In the genomic region with DNA sequence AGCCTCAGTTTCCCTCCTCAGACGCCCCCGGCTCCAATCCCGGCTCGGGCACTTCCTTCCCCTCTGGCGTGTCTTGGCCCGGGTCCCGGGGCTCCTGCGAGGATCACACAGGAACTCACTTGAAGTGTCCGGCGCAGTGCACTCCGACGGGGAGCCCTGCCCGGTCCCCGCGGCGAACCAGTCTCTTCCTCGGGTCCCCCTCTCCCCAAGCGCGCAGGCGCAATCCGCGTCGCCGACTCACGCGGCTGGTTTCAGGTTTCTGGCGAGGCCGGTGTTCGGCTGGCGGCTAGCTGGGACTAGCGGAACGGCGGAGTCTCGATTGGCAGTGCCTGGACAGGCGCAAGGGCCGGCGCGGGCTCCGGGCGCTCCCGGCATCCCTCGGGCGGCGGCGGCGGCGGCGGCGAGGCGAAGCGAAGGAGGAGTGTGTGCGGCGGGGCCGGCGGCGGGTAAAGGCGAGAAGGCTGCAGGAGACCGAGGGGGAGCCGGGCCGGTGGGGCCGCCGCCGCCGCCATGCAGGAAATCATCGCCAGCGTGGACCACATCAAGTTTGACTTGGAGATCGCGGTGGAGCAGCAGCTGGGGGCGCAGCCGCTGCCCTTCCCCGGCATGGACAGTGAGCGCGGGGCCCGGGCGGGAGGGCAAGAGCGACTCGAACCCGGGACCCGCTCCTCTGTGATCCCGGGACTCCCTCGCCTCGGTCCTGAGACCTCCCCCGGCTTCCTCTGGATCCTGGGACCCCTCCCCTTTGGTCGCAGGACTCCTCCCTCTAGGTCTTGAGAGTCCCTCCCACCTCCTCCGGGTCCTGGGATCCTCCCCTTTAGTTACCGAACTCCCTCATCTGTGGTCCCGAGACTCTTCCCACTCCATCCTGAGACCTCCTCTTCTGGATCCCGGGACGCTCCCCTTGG, we compare ENCODE assay signal across 1 cellular context.
A peak's percentile ranks its signal among the peaks of the same experiment; 100 is the strongest.
TF ChIP-seq lines count a peak whose summit lies in the region.

A gene (plus strand): TSS at position 371 of the 908 bp plus-strand sequence. CDS start 140 bp downstream, at position 511.
A gene with protein sequence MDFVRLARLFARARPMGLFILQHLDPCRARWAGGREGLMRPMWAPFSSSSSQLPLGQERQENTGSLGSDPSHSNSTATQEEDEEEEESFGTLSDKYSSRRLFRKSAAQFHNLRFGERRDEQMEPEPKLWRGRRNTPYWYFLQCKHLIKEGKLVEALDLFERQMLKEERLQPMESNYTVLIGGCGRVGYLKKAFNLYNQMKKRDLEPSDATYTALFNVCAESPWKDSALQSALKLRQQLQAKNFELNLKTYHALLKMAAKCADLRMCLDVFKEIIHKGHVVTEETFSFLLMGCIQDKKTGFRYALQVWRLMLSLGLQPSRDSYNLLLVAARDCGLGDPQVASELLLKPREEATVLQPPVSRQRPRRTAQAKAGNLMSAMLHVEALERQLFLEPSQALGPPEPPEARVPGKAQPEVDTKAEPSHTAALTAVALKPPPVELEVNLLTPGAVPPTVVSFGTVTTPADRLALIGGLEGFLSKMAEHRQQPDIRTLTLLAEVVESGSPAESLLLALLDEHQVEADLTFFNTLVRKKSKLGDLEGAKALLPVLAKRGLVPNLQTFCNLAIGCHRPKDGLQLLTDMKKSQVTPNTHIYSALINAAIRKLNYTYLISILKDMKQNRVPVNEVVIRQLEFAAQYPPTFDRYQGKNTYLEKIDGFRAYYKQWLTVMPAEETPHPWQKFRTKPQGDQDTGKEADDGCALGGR (minus strand): TSS at position 226 of the 908 bp plus-strand sequence. CDS start 3,556 bp downstream, outside the sequence.

TF ChIP-seq in GM12878, 131 proteins besides CTCF, POLR2A, EP300 and RAD21 (continued from another document and continues in another):
- no peak for TF ChIP-seq TCF7 (IDR thresholded peaks at IDR 0.05; ENCODE audit: borderline replicate concordance)
- peak; percentile 65; the same call in 1 of the 2 replicates for TF ChIP-seq PAX5 (IDR thresholded peaks at IDR 0.05; ENCODE audit: borderline replicate concordance, low read depth, low read length)
- 0 out of 2 replicates have a peak, but pooled peaks have one; percentile 30 for TF ChIP-seq RUNX3 (IDR thresholded peaks at IDR 0.05; ENCODE audit: low read length)
- TF ChIP-seq MYC (IDR thresholded peaks at IDR 0.05; ENCODE audit: insufficient read depth, insufficient read length, insufficient replicate concordance, low read length, severe bottlenecking) = no peak
- peak; percentile 35; the same call in 1 of the 2 replicates for TF ChIP-seq MEF2A (IDR thresholded peaks at IDR 0.05; ENCODE audit: insufficient read depth, low read depth, low read length)
- no peak for TF ChIP-seq MTA2 (IDR thresholded peaks at IDR 0.05; ENCODE audit: low read depth)
- TF ChIP-seq, protein P1, sequence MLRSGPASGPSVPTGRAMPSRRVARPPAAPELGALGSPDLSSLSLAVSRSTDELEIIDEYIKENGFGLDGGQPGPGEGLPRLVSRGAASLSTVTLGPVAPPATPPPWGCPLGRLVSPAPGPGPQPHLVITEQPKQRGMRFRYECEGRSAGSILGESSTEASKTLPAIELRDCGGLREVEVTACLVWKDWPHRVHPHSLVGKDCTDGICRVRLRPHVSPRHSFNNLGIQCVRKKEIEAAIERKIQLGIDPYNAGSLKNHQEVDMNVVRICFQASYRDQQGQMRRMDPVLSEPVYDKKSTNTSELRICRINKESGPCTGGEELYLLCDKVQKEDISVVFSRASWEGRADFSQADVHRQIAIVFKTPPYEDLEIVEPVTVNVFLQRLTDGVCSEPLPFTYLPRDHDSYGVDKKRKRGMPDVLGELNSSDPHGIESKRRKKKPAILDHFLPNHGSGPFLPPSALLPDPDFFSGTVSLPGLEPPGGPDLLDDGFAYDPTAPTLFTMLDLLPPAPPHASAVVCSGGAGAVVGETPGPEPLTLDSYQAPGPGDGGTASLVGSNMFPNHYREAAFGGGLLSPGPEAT (IDR thresholded peaks at IDR 0.05; ENCODE audit: low read depth) = peak; percentile 85
- TF ChIP-seq BHLHE40 (IDR thresholded peaks at IDR 0.05; ENCODE audit: borderline replicate concordance in 1 of 2, low read depth in 2 of 2, low read length in 1 of 2) = peak; percentile 89 to 92
- no peak; the same call in none of the 2 replicates for TF ChIP-seq ZNF207 (IDR thresholded peaks at IDR 0.05; ENCODE audit: borderline replicate concordance)
- TF ChIP-seq, protein P2, sequence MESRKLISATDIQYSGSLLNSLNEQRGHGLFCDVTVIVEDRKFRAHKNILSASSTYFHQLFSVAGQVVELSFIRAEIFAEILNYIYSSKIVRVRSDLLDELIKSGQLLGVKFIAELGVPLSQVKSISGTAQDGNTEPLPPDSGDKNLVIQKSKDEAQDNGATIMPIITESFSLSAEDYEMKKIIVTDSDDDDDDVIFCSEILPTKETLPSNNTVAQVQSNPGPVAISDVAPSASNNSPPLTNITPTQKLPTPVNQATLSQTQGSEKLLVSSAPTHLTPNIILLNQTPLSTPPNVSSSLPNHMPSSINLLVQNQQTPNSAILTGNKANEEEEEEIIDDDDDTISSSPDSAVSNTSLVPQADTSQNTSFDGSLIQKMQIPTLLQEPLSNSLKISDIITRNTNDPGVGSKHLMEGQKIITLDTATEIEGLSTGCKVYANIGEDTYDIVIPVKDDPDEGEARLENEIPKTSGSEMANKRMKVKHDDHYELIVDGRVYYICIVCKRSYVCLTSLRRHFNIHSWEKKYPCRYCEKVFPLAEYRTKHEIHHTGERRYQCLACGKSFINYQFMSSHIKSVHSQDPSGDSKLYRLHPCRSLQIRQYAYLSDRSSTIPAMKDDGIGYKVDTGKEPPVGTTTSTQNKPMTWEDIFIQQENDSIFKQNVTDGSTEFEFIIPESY (IDR thresholded peaks at IDR 0.05) = no peak
- TF ChIP-seq BMI1 (IDR thresholded peaks at IDR 0.05; ENCODE audit: borderline replicate concordance) = no peak
- TF ChIP-seq, protein P3, sequence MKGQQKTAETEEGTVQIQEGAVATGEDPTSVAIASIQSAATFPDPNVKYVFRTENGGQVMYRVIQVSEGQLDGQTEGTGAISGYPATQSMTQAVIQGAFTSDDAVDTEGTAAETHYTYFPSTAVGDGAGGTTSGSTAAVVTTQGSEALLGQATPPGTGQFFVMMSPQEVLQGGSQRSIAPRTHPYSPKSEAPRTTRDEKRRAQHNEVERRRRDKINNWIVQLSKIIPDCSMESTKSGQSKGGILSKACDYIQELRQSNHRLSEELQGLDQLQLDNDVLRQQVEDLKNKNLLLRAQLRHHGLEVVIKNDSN (IDR thresholded peaks at IDR 0.05; ENCODE audit: borderline replicate concordance, extremely low read length, insufficient read depth, low read depth, low read length) = no peak
- TF ChIP-seq, protein P4, sequence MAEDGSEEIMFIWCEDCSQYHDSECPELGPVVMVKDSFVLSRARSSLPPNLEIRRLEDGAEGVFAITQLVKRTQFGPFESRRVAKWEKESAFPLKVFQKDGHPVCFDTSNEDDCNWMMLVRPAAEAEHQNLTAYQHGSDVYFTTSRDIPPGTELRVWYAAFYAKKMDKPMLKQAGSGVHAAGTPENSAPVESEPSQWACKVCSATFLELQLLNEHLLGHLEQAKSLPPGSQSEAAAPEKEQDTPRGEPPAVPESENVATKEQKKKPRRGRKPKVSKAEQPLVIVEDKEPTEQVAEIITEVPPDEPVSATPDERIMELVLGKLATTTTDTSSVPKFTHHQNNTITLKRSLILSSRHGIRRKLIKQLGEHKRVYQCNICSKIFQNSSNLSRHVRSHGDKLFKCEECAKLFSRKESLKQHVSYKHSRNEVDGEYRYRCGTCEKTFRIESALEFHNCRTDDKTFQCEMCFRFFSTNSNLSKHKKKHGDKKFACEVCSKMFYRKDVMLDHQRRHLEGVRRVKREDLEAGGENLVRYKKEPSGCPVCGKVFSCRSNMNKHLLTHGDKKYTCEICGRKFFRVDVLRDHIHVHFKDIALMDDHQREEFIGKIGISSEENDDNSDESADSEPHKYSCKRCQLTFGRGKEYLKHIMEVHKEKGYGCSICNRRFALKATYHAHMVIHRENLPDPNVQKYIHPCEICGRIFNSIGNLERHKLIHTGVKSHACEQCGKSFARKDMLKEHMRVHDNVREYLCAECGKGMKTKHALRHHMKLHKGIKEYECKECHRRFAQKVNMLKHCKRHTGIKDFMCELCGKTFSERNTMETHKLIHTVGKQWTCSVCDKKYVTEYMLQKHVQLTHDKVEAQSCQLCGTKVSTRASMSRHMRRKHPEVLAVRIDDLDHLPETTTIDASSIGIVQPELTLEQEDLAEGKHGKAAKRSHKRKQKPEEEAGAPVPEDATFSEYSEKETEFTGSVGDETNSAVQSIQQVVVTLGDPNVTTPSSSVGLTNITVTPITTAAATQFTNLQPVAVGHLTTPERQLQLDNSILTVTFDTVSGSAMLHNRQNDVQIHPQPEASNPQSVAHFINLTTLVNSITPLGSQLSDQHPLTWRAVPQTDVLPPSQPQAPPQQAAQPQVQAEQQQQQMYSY (CRISPR knock-in tag; IDR thresholded peaks at IDR 0.05) = no peak
- TF ChIP-seq MTA3 (IDR thresholded peaks at IDR 0.05; ENCODE audit: borderline replicate concordance, low read length) = no peak
- TF ChIP-seq TARDBP (IDR thresholded peaks at IDR 0.05; ENCODE audit: borderline replicate concordance) = 0 out of 2 replicates have a peak, but pooled peaks have one; percentile 39
- peak; percentile 73; the same call in 1 of the 2 replicates for TF ChIP-seq SMARCA5 (IDR thresholded peaks at IDR 0.05)
- TF ChIP-seq, protein P5, sequence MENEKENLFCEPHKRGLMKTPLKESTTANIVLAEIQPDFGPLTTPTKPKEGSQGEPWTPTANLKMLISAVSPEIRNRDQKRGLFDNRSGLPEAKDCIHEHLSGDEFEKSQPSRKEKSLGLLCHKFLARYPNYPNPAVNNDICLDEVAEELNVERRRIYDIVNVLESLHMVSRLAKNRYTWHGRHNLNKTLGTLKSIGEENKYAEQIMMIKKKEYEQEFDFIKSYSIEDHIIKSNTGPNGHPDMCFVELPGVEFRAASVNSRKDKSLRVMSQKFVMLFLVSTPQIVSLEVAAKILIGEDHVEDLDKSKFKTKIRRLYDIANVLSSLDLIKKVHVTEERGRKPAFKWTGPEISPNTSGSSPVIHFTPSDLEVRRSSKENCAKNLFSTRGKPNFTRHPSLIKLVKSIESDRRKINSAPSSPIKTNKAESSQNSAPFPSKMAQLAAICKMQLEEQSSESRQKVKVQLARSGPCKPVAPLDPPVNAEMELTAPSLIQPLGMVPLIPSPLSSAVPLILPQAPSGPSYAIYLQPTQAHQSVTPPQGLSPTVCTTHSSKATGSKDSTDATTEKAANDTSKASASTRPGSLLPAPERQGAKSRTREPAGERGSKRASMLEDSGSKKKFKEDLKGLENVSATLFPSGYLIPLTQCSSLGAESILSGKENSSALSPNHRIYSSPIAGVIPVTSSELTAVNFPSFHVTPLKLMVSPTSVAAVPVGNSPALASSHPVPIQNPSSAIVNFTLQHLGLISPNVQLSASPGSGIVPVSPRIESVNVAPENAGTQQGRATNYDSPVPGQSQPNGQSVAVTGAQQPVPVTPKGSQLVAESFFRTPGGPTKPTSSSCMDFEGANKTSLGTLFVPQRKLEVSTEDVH (IDR thresholded peaks at IDR 0.05; ENCODE audit: low read depth, partially characterized antibody) = no peak
- TF ChIP-seq, protein P6, sequence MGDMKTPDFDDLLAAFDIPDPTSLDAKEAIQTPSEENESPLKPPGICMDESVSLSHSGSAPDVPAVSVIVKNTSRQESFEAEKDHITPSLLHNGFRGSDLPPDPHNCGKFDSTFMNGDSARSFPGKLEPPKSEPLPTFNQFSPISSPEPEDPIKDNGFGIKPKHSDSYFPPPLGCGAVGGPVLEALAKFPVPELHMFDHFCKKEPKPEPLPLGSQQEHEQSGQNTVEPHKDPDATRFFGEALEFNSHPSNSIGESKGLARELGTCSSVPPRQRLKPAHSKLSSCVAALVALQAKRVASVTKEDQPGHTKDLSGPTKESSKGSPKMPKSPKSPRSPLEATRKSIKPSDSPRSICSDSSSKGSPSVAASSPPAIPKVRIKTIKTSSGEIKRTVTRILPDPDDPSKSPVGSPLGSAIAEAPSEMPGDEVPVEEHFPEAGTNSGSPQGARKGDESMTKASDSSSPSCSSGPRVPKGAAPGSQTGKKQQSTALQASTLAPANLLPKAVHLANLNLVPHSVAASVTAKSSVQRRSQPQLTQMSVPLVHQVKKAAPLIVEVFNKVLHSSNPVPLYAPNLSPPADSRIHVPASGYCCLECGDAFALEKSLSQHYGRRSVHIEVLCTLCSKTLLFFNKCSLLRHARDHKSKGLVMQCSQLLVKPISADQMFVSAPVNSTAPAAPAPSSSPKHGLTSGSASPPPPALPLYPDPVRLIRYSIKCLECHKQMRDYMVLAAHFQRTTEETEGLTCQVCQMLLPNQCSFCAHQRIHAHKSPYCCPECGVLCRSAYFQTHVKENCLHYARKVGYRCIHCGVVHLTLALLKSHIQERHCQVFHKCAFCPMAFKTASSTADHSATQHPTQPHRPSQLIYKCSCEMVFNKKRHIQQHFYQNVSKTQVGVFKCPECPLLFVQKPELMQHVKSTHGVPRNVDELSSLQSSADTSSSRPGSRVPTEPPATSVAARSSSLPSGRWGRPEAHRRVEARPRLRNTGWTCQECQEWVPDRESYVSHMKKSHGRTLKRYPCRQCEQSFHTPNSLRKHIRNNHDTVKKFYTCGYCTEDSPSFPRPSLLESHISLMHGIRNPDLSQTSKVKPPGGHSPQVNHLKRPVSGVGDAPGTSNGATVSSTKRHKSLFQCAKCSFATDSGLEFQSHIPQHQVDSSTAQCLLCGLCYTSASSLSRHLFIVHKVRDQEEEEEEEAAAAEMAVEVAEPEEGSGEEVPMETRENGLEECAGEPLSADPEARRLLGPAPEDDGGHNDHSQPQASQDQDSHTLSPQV (IDR thresholded peaks at IDR 0.05) = 0 out of 2 replicates have a peak, but pooled peaks have one; percentile 81
- TF ChIP-seq SIX5 (IDR thresholded peaks at IDR 0.05; ENCODE audit: low read depth, low read length, severe bottlenecking) = peak; percentile 62
- peak; percentile 71 for TF ChIP-seq DPF2 (IDR thresholded peaks at IDR 0.05)
- TF ChIP-seq, protein P7, sequence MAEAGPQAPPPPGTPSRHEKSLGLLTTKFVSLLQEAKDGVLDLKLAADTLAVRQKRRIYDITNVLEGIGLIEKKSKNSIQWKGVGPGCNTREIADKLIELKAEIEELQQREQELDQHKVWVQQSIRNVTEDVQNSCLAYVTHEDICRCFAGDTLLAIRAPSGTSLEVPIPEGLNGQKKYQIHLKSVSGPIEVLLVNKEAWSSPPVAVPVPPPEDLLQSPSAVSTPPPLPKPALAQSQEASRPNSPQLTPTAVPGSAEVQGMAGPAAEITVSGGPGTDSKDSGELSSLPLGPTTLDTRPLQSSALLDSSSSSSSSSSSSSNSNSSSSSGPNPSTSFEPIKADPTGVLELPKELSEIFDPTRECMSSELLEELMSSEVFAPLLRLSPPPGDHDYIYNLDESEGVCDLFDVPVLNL (IDR thresholded peaks at IDR 0.05; ENCODE audit: low read depth, low read length) = 0 out of 2 replicates have a peak, but pooled peaks have one; percentile 25
- peak; percentile 52 for TF ChIP-seq SP1 (IDR thresholded peaks at IDR 0.05; ENCODE audit: low read depth, low read length)
